8 cellular contexts compared by ENCODE assay signal in genomic region chr17:43389022-43389947, GRCh38. TPM values are rescaled to one million over a fixed set of nuclear protein-coding genes. Genes with fewer than 3 reads are reported as not detected.
A peak's percentile ranks its signal among the peaks of the same experiment; 100 is the strongest.
DNase-seq lines count a peak whose midpoint lies in the region; ATAC-seq and TF ChIP-seq lines count a peak whose summit lies in the region.

No MANE protein-coding gene starts in this region.

- no peaks in the 10 kb centered on the region for H3K36me3 ChIP-seq in ACC112 (ENCODE audit: insufficient read depth, low read length)

- no peaks in the 10 kb centered on the region for H3K79me2 ChIP-seq in ACC112 (ENCODE audit: control insufficient read depth, insufficient read depth, low read length, unreplicated experiment)

- no peaks in the 10 kb centered on the region for H3K9me3 Mint-ChIP-seq in natural killer cell treated with Interleukin-12 subunit alpha and Interleukin-12 subunit beta and Interleukin-15 and Interleukin-18, amount 100 ng/mL, for 72 hours

- peak overlapping the region; percentile 99 for H3K27ac ChIP-seq in ACC112 (ENCODE audit: low read depth, low read length)

- peak overlapping the region; percentile 95 for H2AFZ ChIP-seq in ACC112 (ENCODE audit: low read length, unreplicated experiment)

- no peaks in the 10 kb centered on the region for H3K36me3 Mint-ChIP-seq in natural killer cell treated with Interleukin-12 subunit alpha and Interleukin-12 subunit beta and Interleukin-15 and Interleukin-18, amount 100 ng/mL, for 72 hours

- H3K4me3 Mint-ChIP-seq in natural killer cell treated with Interleukin-12 subunit alpha and Interleukin-12 subunit beta and Interleukin-15 and Interleukin-18, amount 100 ng/mL, for 72 hours, result peak overlapping the region; percentile 95

- peaks cover 6% of the 10 kb centered on the region for H3K4me1 ChIP-seq in ACC112 (ENCODE audit: control insufficient read depth, insufficient read depth, low read length, unreplicated experiment)

- peak; percentile 54 for ATAC-seq in GM18909 (IDR thresholded peaks at IDR 0.05; ENCODE audit: poor library complexity, unreplicated experiment)
- ATAC-seq in natural killer cell treated with Interleukin-12 subunit alpha and Interleukin-12 subunit beta and Interleukin-15 and Interleukin-18, amount 100 ng/mL, for 72 hours, result peak; percentile 88

- peak; percentile 94 for TF ChIP-seq CTCF in fibroblast of mammary gland (conservative IDR thresholded peaks at IDR 0.05; ENCODE audit: control insufficient read depth, insufficient read depth, low read depth, low read length)

- peak overlapping the region; percentile 70 for H3K4me3 ChIP-seq in ACC112 (ENCODE audit: low read depth, low read length)
- H3K4me3 ChIP-seq in fibroblast of mammary gland (ENCODE audit: control insufficient read depth, low read depth, low read length), result peak overlapping the region; percentile 62

- no peaks in the 10 kb centered on the region for H3K27me3 ChIP-seq in ACC112 (ENCODE audit: insufficient read depth, low read length)

- DNase-seq in Kasumi-1 (lab: John Stamatoyannopoulos, UW) (peak; percentile 89), RPMI7951 (ENCODE audit: low read depth) (peak; percentile 84), fibroblast of mammary gland (ENCODE audit: low read depth) (peak; percentile 83)
- DNase-seq in activated T-helper 1 cell treated with anti-CD3 and anti-CD28 coated beads, Interleukin-2, amount 50 U/mL, for 16 hours (ENCODE audit: low read depth in 1 of 2, low spot score in 1 of 2), result peak; percentile 67 to 69
- peak; percentile 83 for DNase-seq in natural killer cell treated with Interleukin-12 subunit alpha and Interleukin-12 subunit beta and Interleukin-15 and Interleukin-18, amount 100 ng/mL, for 72 hours (ENCODE audit: low spot score)
- DNase-seq in stimulated activated naive CD4-positive, alpha-beta T cell treated with Interleukin-2 at 50 U/mL for 16 hours (lab: John Stamatoyannopoulos, UW), result peak; percentile 78

- H3K4me1 Mint-ChIP-seq in natural killer cell treated with Interleukin-12 subunit alpha and Interleukin-12 subunit beta and Interleukin-15 and Interleukin-18, amount 100 ng/mL, for 72 hours (ENCODE audit: low read depth in 2 of 2), result peaks cover 30 to 31% of the 10 kb centered on the region in 2 donors

- H3K27ac Mint-ChIP-seq in natural killer cell treated with Interleukin-12 subunit alpha and Interleukin-12 subunit beta and Interleukin-15 and Interleukin-18, amount 100 ng/mL, for 72 hours, result peak overlapping the region; percentile 89 to 94

- H3K27me3 Mint-ChIP-seq in natural killer cell treated with Interleukin-12 subunit alpha and Interleukin-12 subunit beta and Interleukin-15 and Interleukin-18, amount 100 ng/mL, for 72 hours, result no peaks in the 10 kb centered on the region

RNA-seq across cellular contexts. Expression of gene ARL4D, which starts 9.5 kb away (rescaled TPM):
- 16.3 and 22.0 TPM in 2 replicates for total RNA-seq in RPMI7951 (2014; rRNA removed; shearing (Covaris generic))
- total RNA-seq in natural killer cell treated with Interleukin-12 subunit alpha and Interleukin-12 subunit beta and Interleukin-15 and Interleukin-18, amount 100 ng/mL, for 72 hours, result 1 to 10 TPM; 1.5 to 1.7 TPM

Comparison
In these comparisons a context has a peak if more than half of its experiments do, and no peak if none do; other contexts are left out.
1. Peak in every context shown above with its lines: DNase-seq, ATAC-seq, H3K4me3 ChIP-seq and H3K27ac ChIP-seq.